ENCODE assay signal across 18 cellular contexts in genomic region chr19:56312787-56313343, GRCh38. TPM values are rescaled to one million over a fixed set of nuclear protein-coding genes. Genes with fewer than 3 reads are reported as not detected.
A peak's percentile ranks its signal among the peaks of the same experiment; 100 is the strongest.
DNase-seq lines count a peak whose midpoint lies in the region; ATAC-seq, FAIRE-seq and TF ChIP-seq lines count a peak whose summit lies in the region.
"Had no signal": no experiment of that assay in that cellular context is flagged by ENCODE, and none has a peak within 500 bp of the region (broad histone marks: within the 10 kb centered on the region; RNA-seq: fewer than 3 reads in every experiment).

No MANE protein-coding gene starts in this region.

- FAIRE-seq in frontal cortex (lab: Jason Lieb, UNC): no peak
- FAIRE-seq: RCC 7860 had no signal

- CTCF ChIA-PET in CD4-positive, alpha-beta T cell (lab: Charles Lee): no interaction called here

- H3K27me3 Mint-ChIP-seq in CD4-positive, alpha-beta T cell: no peaks in the 10 kb centered on the region
- H3K27me3 Mint-ChIP-seq in GM23338 (ENCODE audit: insufficient read depth, low read depth, poor library complexity): peaks cover 7% of the 10 kb centered on the region
- no peaks in the 10 kb centered on the region for H3K27me3 Mint-ChIP-seq in naive thymus-derived CD8-positive, alpha-beta T cell

- peaks cover 34% of the 10 kb centered on the region for H3K4me1 Mint-ChIP-seq in CD4-positive, alpha-beta T cell (ENCODE audit: low read depth)
- peaks cover 10% of the 10 kb centered on the region for H3K4me1 Mint-ChIP-seq in GM23338
- peaks cover 13 to 36% (median 28%) of the 10 kb centered on the region in 4 donors for H3K4me1 Mint-ChIP-seq in naive thymus-derived CD8-positive, alpha-beta T cell

- no peak overlapping the region for H2AFZ ChIP-seq in GM23338

- H3K9me3 ChIP-seq in CD4-positive, alpha-beta T cell (ENCODE audit: control insufficient read depth, low read length): no peaks in the 10 kb centered on the region

- H3K36me3 ChIP-seq in GM23338 (ENCODE audit: insufficient read depth): no peaks in the 10 kb centered on the region; the same call in 1 of the 2 replicates

- peaks cover 33% of the 10 kb centered on the region for H3K36me3 Mint-ChIP-seq in CD4-positive, alpha-beta T cell (ENCODE audit: low read depth)
- peaks cover 15% of the 10 kb centered on the region for H3K36me3 Mint-ChIP-seq in GM23338 (ENCODE audit: low read depth)
- H3K36me3 Mint-ChIP-seq in activated naive CD4-positive, alpha-beta T cell treated with anti-CD3 and anti-CD28 coated beads, Interleukin-2, amount 50 U/mL, for 72 hours: peaks cover 22 to 40% of the 10 kb centered on the region in 2 donors
- peaks cover 0 to 19% (median 17%) of the 10 kb centered on the region in 3 donors for H3K36me3 Mint-ChIP-seq in naive thymus-derived CD8-positive, alpha-beta T cell

- no peaks in the 10 kb centered on the region for H3K27me3 ChIP-seq in CD4-positive, alpha-beta T cell (ENCODE audit: control insufficient read depth, insufficient read depth, low read length)
- H3K27me3 ChIP-seq in GM23338 (ENCODE audit: insufficient read depth): no peaks in the 10 kb centered on the region

- no peak for ATAC-seq in CD4-positive, alpha-beta T cell (ENCODE audit: poor library complexity)
- ATAC-seq in GM23338: no peak
- no peak for ATAC-seq in activated naive CD4-positive, alpha-beta T cell treated with anti-CD3 and anti-CD28 coated beads, Interleukin-2, amount 50 U/mL, for 72 hours
- no peak for ATAC-seq in naive thymus-derived CD8-positive, alpha-beta T cell
- no peak for ATAC-seq in GM18517 (IDR thresholded peaks at IDR 0.05; ENCODE audit: unreplicated experiment)
- ATAC-seq: activated CD4-positive, CD25-positive, alpha-beta regulatory T cell treated with anti-CD3 and anti-CD28 coated beads, Interleukin-2, amount 50 U/mL, for 24 hours had no signal

- no peaks in the 10 kb centered on the region for H3K9me3 Mint-ChIP-seq in CD4-positive, alpha-beta T cell
- H3K9me3 Mint-ChIP-seq in GM23338: peaks cover 3% of the 10 kb centered on the region
- H3K9me3 Mint-ChIP-seq in activated naive CD4-positive, alpha-beta T cell treated with anti-CD3 and anti-CD28 coated beads, Interleukin-2, amount 50 U/mL, for 72 hours: peaks cover 0 to 2% of the 10 kb centered on the region in 2 donors
- no peaks in the 10 kb centered on the region for H3K9me3 Mint-ChIP-seq in naive thymus-derived CD8-positive, alpha-beta T cell

- peak overlapping the region; percentile 91 for H3K4me3 Mint-ChIP-seq in CD4-positive, alpha-beta T cell
- peak overlapping the region; percentile 92 for H3K4me3 Mint-ChIP-seq in GM23338
- H3K4me3 Mint-ChIP-seq in naive thymus-derived CD8-positive, alpha-beta T cell: peak overlapping the region; percentile 9 to 99 (median 94)

- no peaks in the 10 kb centered on the region for H3K79me2 ChIP-seq in GM23338 (replicated peaks; ENCODE audit: insufficient read depth)

- no peaks in the 10 kb centered on the region for H3K9me2 ChIP-seq in GM23338 (ENCODE audit: insufficient read depth)

- H3K27ac ChIP-seq in CD4-positive, alpha-beta T cell (ENCODE audit: low read depth, low read length): no peak overlapping the region
- no peak overlapping the region for H3K27ac ChIP-seq in GM23338 (ENCODE audit: low read depth)

- peak overlapping the region; percentile 95 for H3K27ac Mint-ChIP-seq in CD4-positive, alpha-beta T cell
- no peak overlapping the region for H3K27ac Mint-ChIP-seq in GM23338
- peak overlapping the region; percentile 98 to 100 for H3K27ac Mint-ChIP-seq in activated naive CD4-positive, alpha-beta T cell treated with anti-CD3 and anti-CD28 coated beads, Interleukin-2, amount 50 U/mL, for 72 hours
- peak overlapping the region; percentile 9 to 99 (median 98) for H3K27ac Mint-ChIP-seq in naive thymus-derived CD8-positive, alpha-beta T cell

- H3K4me3 ChIP-seq in GM23338: no peak overlapping the region

- POLR2A ChIA-PET in CD4-positive, alpha-beta T cell (lab: Charles Lee): interaction anchor here (1.0 kb wide), 1 partner anchor 60 kb away, joined by 3 read pairs; no protein-coding TSS in a partner anchor
- POLR2A ChIA-PET in naive thymus-derived CD8-positive, alpha-beta T cell (lab: Charles Lee): no interaction called here

- H3K4me2 ChIP-seq in GM23338: no peak overlapping the region

- intact Hi-C loops in CD4-positive, alpha-beta T cell (cut with DNase I, micrococcal nuclease): loop anchor here in 1 of 2 experiments (5.0 to 10.0 kb wide), 6 partner anchors 359 to 1842 kb away; partner anchors contain the start of genes EPN1, PPP6R1, ZNF329 and ZNF628

- 0 out of 2 replicates have a peak, but pooled peaks cover 2% of the 10 kb centered on the region for H3K4me1 ChIP-seq in GM23338 (ENCODE audit: insufficient read depth)

- TF ChIP-seq CTCF in CD4-positive, alpha-beta T cell (IDR thresholded peaks at IDR 0.05): no peak
- TF ChIP-seq CTCF in GM23338 (conservative IDR thresholded peaks at IDR 0.05; ENCODE audit: low read depth in 2 of 2): no peak

- H4K20me1 ChIP-seq in GM23338 (replicated peaks; ENCODE audit: insufficient read depth): no peaks in the 10 kb centered on the region

- no peak for DNase-seq in CD4-positive, alpha-beta T cell
- DNase-seq in GM23338 (ENCODE audit: low spot score) (no peak), NCI-H2081 treated with DMSO at 0.1 percent for 48 hours (lab: John Stamatoyannopoulos, UW) (no peak), frontal cortex (ENCODE audit: low spot score in 2 of 2) (no peak)
- DNase-seq in activated naive CD4-positive, alpha-beta T cell treated with anti-CD3 and anti-CD28 coated beads, Interleukin-2, amount 50 U/mL, for 72 hours (ENCODE audit: low spot score in 2 of 2): no peak
- DNase-seq in naive thymus-derived CD8-positive, alpha-beta T cell: no peak
- no peak for DNase-seq in stimulated activated CD4-positive, alpha-beta T cell treated with anti-CD3 and anti-CD28 coated beads, Interleukin-4, amount 100 ng/mL, for 1 hour
- DNase-seq: activated gamma-delta T cell treated with Interleukin-2 at 50 U/mL for 16 hours, C1 segment of cervical spinal cord, cerebellar nuclear complex, GOT3, NCI-H1694, NCI-H524 treated with DMSO at 0.1 percent for 48 hours, SW 1271 had no signal

- H3F3A ChIP-seq in GM23338 (replicated peaks; ENCODE audit: low read depth): 0 out of 2 replicates have a peak, but pooled peaks cover 2% of the 10 kb centered on the region

TF ChIP-seq in GM23338, 12 proteins besides CTCF, POLR2A, EP300 and RAD21 (continues in another document):
- no peak for TF ChIP-seq EZH2 (IDR thresholded peaks at IDR 0.05; ENCODE audit: low read depth, unreplicated experiment)

RNA-seq across cellular contexts. Expression of gene ZSCAN5A, which starts 1.8 kb away (rescaled TPM):
- 1 to 10 TPM; 3.3 to 4.4 TPM for total RNA-seq in CD4-positive, alpha-beta T cell
- 7.5 and 12.5 TPM in 2 replicates for total RNA-seq in GM23338 (2014; rRNA removed; shearing (Covaris generic))
- polyA plus RNA-seq in GM23338 (2016; fragmentation: Nextera tagmentation; extraction: Ambion mirVana): 4.5 and 10.2 TPM in 2 replicates
- 10 to 100 TPM in 1 of 2 donors, 1 to 10 TPM in 1; 4.1 to 13.3 TPM for total RNA-seq in activated naive CD4-positive, alpha-beta T cell treated with anti-CD3 and anti-CD28 coated beads, Interleukin-2, amount 50 U/mL, for 72 hours
- 10 to 100 TPM; 12.3 to 12.4 TPM for total RNA-seq in naive thymus-derived CD8-positive, alpha-beta T cell
- 1 to 10 TPM; 7.4 to 8.9 (median 7.4) TPM for polyA plus RNA-seq in naive thymus-derived CD8-positive, alpha-beta T cell
- total RNA-seq in frontal cortex: 4.1 TPM

RNA-seq across cellular contexts. Expression of gene EDDM13, which starts 40.3 kb away (rescaled TPM):
- not detected for total RNA-seq in CD4-positive, alpha-beta T cell
- total RNA-seq in GM23338 (2014; rRNA removed; shearing (Covaris generic)): not detected in 2 replicates
- 0.68 and 1.5 TPM in 2 replicates for polyA plus RNA-seq in GM23338 (2016; fragmentation: Nextera tagmentation; extraction: Ambion mirVana)
- 1 to 10 TPM; 1.2 to 2.0 TPM for total RNA-seq in activated naive CD4-positive, alpha-beta T cell treated with anti-CD3 and anti-CD28 coated beads, Interleukin-2, amount 50 U/mL, for 72 hours
- not detected for total RNA-seq in naive thymus-derived CD8-positive, alpha-beta T cell
- polyA plus RNA-seq in naive thymus-derived CD8-positive, alpha-beta T cell: 1 to 10 TPM in 2 of 3 donors, not detected in 1; 1.5 to 3.0 TPM
- total RNA-seq in frontal cortex: not detected
- total RNA-seq: kidney epithelial cell had no signal
